Comparison of ENCODE assay signal across 1 cellular context in the genomic region with DNA sequence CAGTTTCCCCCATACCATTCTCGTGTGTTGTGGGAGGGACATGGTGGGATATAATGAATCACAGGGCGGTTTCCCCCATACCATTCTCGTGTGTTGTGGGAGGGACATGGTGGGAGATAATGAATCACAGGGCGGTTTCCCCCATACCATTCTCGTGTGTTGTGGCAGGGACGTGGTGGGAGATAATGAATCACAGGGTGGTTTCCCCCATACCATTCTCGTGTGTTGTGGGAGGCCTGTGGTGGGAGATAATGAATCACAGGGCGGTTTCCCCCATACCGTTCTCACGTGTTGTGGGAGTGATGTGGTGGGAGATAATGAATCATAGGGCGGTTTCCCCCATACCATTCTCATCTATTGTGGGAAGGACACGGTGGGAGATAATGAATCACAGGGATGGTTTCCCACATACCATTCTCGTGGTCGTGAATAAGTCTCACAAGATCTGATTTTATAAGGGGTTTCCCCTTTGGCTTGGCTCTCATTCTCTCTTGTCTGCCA.
A peak's percentile ranks its signal among the peaks of the same experiment; 100 is the strongest.
TF ChIP-seq lines count a peak whose summit lies in the region.

No MANE protein-coding gene starts in this region.

TF ChIP-seq in GM12878, 131 proteins besides CTCF, POLR2A, EP300 and RAD21 (continued from another document):
- no peak for TF ChIP-seq IRF5 (IDR thresholded peaks at IDR 0.05; ENCODE audit: borderline replicate concordance)
- peak; percentile 99 for TF ChIP-seq ATF2 (IDR thresholded peaks at IDR 0.05; ENCODE audit: low read length)
- TF ChIP-seq SIX5 (IDR thresholded peaks at IDR 0.05; ENCODE audit: low read depth, low read length, severe bottlenecking), result no peak
- TF ChIP-seq MEF2A (IDR thresholded peaks at IDR 0.05; ENCODE audit: insufficient read depth, low read depth, low read length), result no peak
- TF ChIP-seq PAX8 (IDR thresholded peaks at IDR 0.05), result no peak
- TF ChIP-seq JUNB (IDR thresholded peaks at IDR 0.05), result peak; percentile 93
- 0 out of 4 replicates have a peak, but pooled peaks of 1 of the 2 experiments have one; percentile 19 for TF ChIP-seq ETV6 (conservative IDR thresholded peaks at IDR 0.05 in 1 of 2, IDR thresholded peaks at IDR 0.05 in 1 of 2; ENCODE audit: borderline replicate concordance in 1 of 2, low read depth in 1 of 2)
- TF ChIP-seq CREM (IDR thresholded peaks at IDR 0.05; ENCODE audit: low read depth), result peak; percentile 63
- TF ChIP-seq NR2F1 (conservative IDR thresholded peaks at IDR 0.05), result no peak
- TF ChIP-seq EED (IDR thresholded peaks at IDR 0.05; ENCODE audit: low read depth), result peak; percentile 93
- peak; percentile 77 for TF ChIP-seq BCL11A (IDR thresholded peaks at IDR 0.05; ENCODE audit: low read depth, low read length)
- peak; percentile 49; the same call in 1 of the 3 replicates for TF ChIP-seq POU2F2 (IDR thresholded peaks at IDR 0.05; ENCODE audit: borderline replicate concordance, low read depth, low read length)
- peak; percentile 97 for TF ChIP-seq TCF7 (IDR thresholded peaks at IDR 0.05; ENCODE audit: borderline replicate concordance)
- peak; percentile 91 for TF ChIP-seq PAX5 (IDR thresholded peaks at IDR 0.05; ENCODE audit: borderline replicate concordance, low read depth, low read length)
- TF ChIP-seq CBFB (IDR thresholded peaks at IDR 0.05; ENCODE audit: low read depth), result peak; percentile 96
- TF ChIP-seq NFIC (IDR thresholded peaks at IDR 0.05; ENCODE audit: low read depth, low read length), result peak; percentile 90
- 0 out of 2 replicates have a peak, but pooled peaks have one; percentile 12 for TF ChIP-seq GABPA (IDR thresholded peaks at IDR 0.05; ENCODE audit: low read depth)
- TF ChIP-seq CHD2 (IDR thresholded peaks at IDR 0.05; ENCODE audit: borderline replicate concordance, low read depth, low read length), result no peak
- TF ChIP-seq CEBPB (IDR thresholded peaks at IDR 0.05; ENCODE audit: borderline replicate concordance in 1 of 2, low read depth in 2 of 2, low read length in 2 of 2), result 0 out of 4 replicates have a peak, but pooled peaks of 1 of the 2 experiments have one; percentile 44
- peak; percentile 10 for TF ChIP-seq SP1 (IDR thresholded peaks at IDR 0.05; ENCODE audit: low read depth, low read length)
- peak; percentile 79 to 90 for TF ChIP-seq BHLHE40 (IDR thresholded peaks at IDR 0.05; ENCODE audit: borderline replicate concordance in 1 of 2, low read depth in 2 of 2, low read length in 1 of 2)
- TF ChIP-seq JUND (IDR thresholded peaks at IDR 0.05; ENCODE audit: low read depth, low read length), result no peak
- TF ChIP-seq SMC3 (IDR thresholded peaks at IDR 0.05; ENCODE audit: borderline replicate concordance, low read length), result no peak
- TF ChIP-seq PML (IDR thresholded peaks at IDR 0.05; ENCODE audit: low read length), result peak; percentile 68; the same call in 1 of the 2 replicates
TF ChIP-seq in GM12878: peak in this region for 25.
